In genomic region chr9:14213504-14213903, GRCh38 we compare ENCODE assay signal across 17 cellular contexts.
A peak's percentile ranks its signal among the peaks of the same experiment; 100 is the strongest.
DNase-seq lines count a peak whose midpoint lies in the region; ATAC-seq and TF ChIP-seq lines count a peak whose summit lies in the region.
"Had no signal": no experiment of that assay in that cellular context is flagged by ENCODE, and none has a peak within 500 bp of the region (broad histone marks: within the 10 kb centered on the region; RNA-seq: fewer than 3 reads in every experiment).

No MANE protein-coding gene starts in this region.

- H3K4me1 ChIP-seq in right lobe of liver = peaks cover 0 to 21% (median 6%) of the 10 kb centered on the region in 4 donors

- H3K36me3 Mint-ChIP-seq in activated naive CD8-positive, alpha-beta T cell treated with anti-CD3 and anti-CD28 coated beads, Interleukin-2, amount 50 U/mL, for 24 hours (ENCODE audit: low read depth) = no peaks in the 10 kb centered on the region

- ATAC-seq in HG02588 (IDR thresholded peaks at IDR 0.05; ENCODE audit: unreplicated experiment) = peak; percentile 62
- peak; percentile 78 to 84 (median 80) for ATAC-seq in right lobe of liver
- ATAC-seq in activated naive CD8-positive, alpha-beta T cell treated with anti-CD3 and anti-CD28 coated beads, Interleukin-2, amount 50 U/mL, for 24 hours = no peak

- no peak for DNase-seq in right lobe of liver
- DNase-seq in activated CD8-positive, alpha-beta memory T cell treated with anti-CD3 and anti-CD28 coated beads for 24 hours = no peak
- no peak for DNase-seq in SHP77 treated with DMSO at 0.1 percent for 48 hours (lab: John Stamatoyannopoulos, UW)
- no peak for DNase-seq in activated naive CD8-positive, alpha-beta T cell treated with anti-CD3 and anti-CD28 coated beads, Interleukin-2, amount 50 U/mL, for 24 hours
- no peak for DNase-seq in NCI-H2081 (lab: John Stamatoyannopoulos, UW)
- DNase-seq: activated CD4-positive, alpha-beta T cell treated with anti-CD3 and anti-CD28 coated beads for 1 hour; activated effector memory CD4-positive, alpha-beta T cell treated with Interleukin-2 at 50 U/mL for 16 hours; amygdala; endodermal cell; HFFc6; left lung; NCI-H1417; NCI-H2171; stimulated activated CD4-positive, alpha-beta T cell treated with anti-CD3 and anti-CD28 coated beads, Interleukin-4, amount 100 ng/mL, for 24 hours had no signal

- H3K36me3 ChIP-seq in right lobe of liver = no peaks in the 10 kb centered on the region
- H3K36me3 ChIP-seq: left lung had no signal

- H3K27ac ChIP-seq in C4-2B (peak overlapping the region; percentile 70; the same call in 1 of the 2 replicates), VCaP (peak overlapping the region; percentile 69), right lobe of liver (peak overlapping the region; percentile 9 to 21 (median 10))
- H3K27ac ChIP-seq: left lung had no signal

- no peak overlapping the region for H3K4me3 ChIP-seq in right lobe of liver
- H3K4me3 ChIP-seq: left lung had no signal

- WGBS in right lobe of liver (ENCODE audit: insufficient coverage, low coverage, low lambda C conversion rate, missing lambda C conversion rate) = no CpG with 5 or more reads among the region's 2 CpGs

- TF ChIP-seq POLR2A in right lobe of liver (IDR thresholded peaks at IDR 0.05) = no peak

- no peak overlapping the region for H3K4me3 Mint-ChIP-seq in activated naive CD8-positive, alpha-beta T cell treated with anti-CD3 and anti-CD28 coated beads, Interleukin-2, amount 50 U/mL, for 24 hours
- H3K4me3 Mint-ChIP-seq: endodermal cell, HFFc6 had no signal

- peaks cover 3% of the 10 kb centered on the region for H3K4me1 Mint-ChIP-seq in activated naive CD8-positive, alpha-beta T cell treated with anti-CD3 and anti-CD28 coated beads, Interleukin-2, amount 50 U/mL, for 24 hours

- no peak overlapping the region for H3K27ac Mint-ChIP-seq in activated naive CD8-positive, alpha-beta T cell treated with anti-CD3 and anti-CD28 coated beads, Interleukin-2, amount 50 U/mL, for 24 hours
- H3K27ac Mint-ChIP-seq: endodermal cell, HFFc6 had no signal

- no peaks in the 10 kb centered on the region for H3K9me3 Mint-ChIP-seq in activated naive CD8-positive, alpha-beta T cell treated with anti-CD3 and anti-CD28 coated beads, Interleukin-2, amount 50 U/mL, for 24 hours
- H3K9me3 Mint-ChIP-seq: endodermal cell, HFFc6 had no signal

- peaks cover 14% of the 10 kb centered on the region for H3K27me3 Mint-ChIP-seq in activated naive CD8-positive, alpha-beta T cell treated with anti-CD3 and anti-CD28 coated beads, Interleukin-2, amount 50 U/mL, for 24 hours

- no peak for TF ChIP-seq CTCF in C4-2B (conservative IDR thresholded peaks at IDR 0.05)
- no peak for TF ChIP-seq CTCF in VCaP (conservative IDR thresholded peaks at IDR 0.05)
- no peak for TF ChIP-seq CTCF in right lobe of liver (IDR thresholded peaks at IDR 0.05)

- H3K9me3 ChIP-seq in right lobe of liver = no peaks in the 10 kb centered on the region
- H3K9me3 ChIP-seq: left lung had no signal

- intact Hi-C loops in right lobe of liver (cut with DNase I) = no loop called here

- no peaks in the 10 kb centered on the region for H3K27me3 ChIP-seq in right lobe of liver
- H3K27me3 ChIP-seq: left lung had no signal

Comparison
In these comparisons a context has a peak if more than half of its experiments do, and no peak if none do; other contexts are left out.
1. H3K27ac ChIP-seq: peak in every context shown above with its lines; median percentile 70 in C4-2B; 69 in VCaP; 10 in right lobe of liver.